ENCODE assay signal across 3 cellular contexts in the genomic region with DNA sequence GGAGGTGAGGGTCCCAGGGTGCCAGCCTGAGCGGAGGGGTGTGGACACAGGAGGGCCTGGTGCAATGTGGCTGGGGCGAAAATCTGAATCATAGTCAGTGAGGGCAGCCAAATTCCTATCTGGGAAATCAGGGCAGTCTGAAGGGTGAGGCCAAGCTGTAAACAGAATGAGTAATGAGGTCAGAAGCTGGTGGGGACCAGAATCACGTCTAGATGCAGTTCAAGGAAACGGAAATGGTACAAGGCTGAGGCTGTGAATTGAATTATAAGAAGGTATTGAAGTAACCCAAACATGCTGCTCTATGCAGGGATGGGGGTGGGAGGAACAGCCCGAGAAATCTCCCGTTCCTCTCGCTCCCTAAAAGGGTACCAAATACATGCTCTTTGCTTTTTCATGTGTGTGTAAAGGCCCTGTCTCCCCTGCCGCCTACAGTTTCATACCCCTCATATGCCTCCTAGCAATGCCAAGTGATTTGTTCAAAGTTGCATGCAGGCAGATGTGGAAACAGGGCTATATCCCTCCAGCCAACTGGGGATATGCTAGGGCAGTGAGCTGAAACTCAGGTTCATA.
A peak's percentile ranks its signal among the peaks of the same experiment; 100 is the strongest.
TF ChIP-seq lines count a peak whose summit lies in the region.

No MANE protein-coding gene starts in this region.

TF ChIP-seq in A549, 52 proteins besides CTCF, POLR2A, EP300 and RAD21 (continued from another document and continues in another):
- TF ChIP-seq JUNB (IDR thresholded peaks at IDR 0.05): peak; percentile 85
- TF ChIP-seq, protein P1, sequence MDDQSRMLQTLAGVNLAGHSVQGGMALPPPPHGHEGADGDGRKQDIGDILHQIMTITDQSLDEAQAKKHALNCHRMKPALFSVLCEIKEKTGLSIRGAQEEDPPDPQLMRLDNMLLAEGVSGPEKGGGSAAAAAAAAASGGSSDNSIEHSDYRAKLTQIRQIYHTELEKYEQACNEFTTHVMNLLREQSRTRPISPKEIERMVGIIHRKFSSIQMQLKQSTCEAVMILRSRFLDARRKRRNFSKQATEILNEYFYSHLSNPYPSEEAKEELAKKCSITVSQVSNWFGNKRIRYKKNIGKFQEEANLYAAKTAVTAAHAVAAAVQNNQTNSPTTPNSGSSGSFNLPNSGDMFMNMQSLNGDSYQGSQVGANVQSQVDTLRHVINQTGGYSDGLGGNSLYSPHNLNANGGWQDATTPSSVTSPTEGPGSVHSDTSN (IDR thresholded peaks at IDR 0.05): 0 out of 2 replicates have a peak, but pooled peaks have one; percentile 51
- TF ChIP-seq, protein P2, sequence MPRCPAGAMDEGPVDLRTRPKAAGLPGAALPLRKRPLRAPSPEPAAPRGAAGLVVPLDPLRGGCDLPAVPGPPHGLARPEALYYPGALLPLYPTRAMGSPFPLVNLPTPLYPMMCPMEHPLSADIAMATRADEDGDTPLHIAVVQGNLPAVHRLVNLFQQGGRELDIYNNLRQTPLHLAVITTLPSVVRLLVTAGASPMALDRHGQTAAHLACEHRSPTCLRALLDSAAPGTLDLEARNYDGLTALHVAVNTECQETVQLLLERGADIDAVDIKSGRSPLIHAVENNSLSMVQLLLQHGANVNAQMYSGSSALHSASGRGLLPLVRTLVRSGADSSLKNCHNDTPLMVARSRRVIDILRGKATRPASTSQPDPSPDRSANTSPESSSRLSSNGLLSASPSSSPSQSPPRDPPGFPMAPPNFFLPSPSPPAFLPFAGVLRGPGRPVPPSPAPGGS (IDR thresholded peaks at IDR 0.05): 0 out of 3 replicates have a peak, but pooled peaks have one; percentile 26
- TF ChIP-seq, protein P3, sequence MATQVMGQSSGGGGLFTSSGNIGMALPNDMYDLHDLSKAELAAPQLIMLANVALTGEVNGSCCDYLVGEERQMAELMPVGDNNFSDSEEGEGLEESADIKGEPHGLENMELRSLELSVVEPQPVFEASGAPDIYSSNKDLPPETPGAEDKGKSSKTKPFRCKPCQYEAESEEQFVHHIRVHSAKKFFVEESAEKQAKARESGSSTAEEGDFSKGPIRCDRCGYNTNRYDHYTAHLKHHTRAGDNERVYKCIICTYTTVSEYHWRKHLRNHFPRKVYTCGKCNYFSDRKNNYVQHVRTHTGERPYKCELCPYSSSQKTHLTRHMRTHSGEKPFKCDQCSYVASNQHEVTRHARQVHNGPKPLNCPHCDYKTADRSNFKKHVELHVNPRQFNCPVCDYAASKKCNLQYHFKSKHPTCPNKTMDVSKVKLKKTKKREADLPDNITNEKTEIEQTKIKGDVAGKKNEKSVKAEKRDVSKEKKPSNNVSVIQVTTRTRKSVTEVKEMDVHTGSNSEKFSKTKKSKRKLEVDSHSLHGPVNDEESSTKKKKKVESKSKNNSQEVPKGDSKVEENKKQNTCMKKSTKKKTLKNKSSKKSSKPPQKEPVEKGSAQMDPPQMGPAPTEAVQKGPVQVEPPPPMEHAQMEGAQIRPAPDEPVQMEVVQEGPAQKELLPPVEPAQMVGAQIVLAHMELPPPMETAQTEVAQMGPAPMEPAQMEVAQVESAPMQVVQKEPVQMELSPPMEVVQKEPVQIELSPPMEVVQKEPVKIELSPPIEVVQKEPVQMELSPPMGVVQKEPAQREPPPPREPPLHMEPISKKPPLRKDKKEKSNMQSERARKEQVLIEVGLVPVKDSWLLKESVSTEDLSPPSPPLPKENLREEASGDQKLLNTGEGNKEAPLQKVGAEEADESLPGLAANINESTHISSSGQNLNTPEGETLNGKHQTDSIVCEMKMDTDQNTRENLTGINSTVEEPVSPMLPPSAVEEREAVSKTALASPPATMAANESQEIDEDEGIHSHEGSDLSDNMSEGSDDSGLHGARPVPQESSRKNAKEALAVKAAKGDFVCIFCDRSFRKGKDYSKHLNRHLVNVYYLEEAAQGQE (IDR thresholded peaks at IDR 0.05): no peak
- TF ChIP-seq FOXS1 (CRISPR knock-in tag; IDR thresholded peaks at IDR 0.05): peak; percentile 35; the same call in 1 of the 2 replicates
- TF ChIP-seq, protein P4, sequence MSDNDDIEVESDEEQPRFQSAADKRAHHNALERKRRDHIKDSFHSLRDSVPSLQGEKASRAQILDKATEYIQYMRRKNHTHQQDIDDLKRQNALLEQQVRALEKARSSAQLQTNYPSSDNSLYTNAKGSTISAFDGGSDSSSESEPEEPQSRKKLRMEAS (IDR thresholded peaks at IDR 0.05): peak; percentile 84
- no peak for TF ChIP-seq TFCP2L1 (CRISPR knock-in tag; IDR thresholded peaks at IDR 0.05)
- TF ChIP-seq CBX2 (IDR thresholded peaks at IDR 0.05; ENCODE audit: borderline replicate concordance, low read depth): no peak
- 0 out of 2 replicates have a peak, but pooled peaks have one; percentile 27 for TF ChIP-seq ZSCAN20 (CRISPR knock-in tag; IDR thresholded peaks at IDR 0.05)
- peak in 1 of 2 experiments; percentile 88; a peak in 4 of 5 replicates for TF ChIP-seq JUN (IDR thresholded peaks at IDR 0.05)
- peak; percentile 5 for TF ChIP-seq MAFK (IDR thresholded peaks at IDR 0.05; ENCODE audit: partially characterized antibody)
- TF ChIP-seq ZFP36 (IDR thresholded peaks at IDR 0.05; ENCODE audit: borderline replicate concordance, partially characterized antibody): no peak
- peak; percentile 68 for TF ChIP-seq EHF (CRISPR knock-in tag; IDR thresholded peaks at IDR 0.05)

TF ChIP-seq in Ishikawa, 13 proteins besides CTCF, POLR2A, EP300 and RAD21:
- TF ChIP-seq, protein P3 (IDR thresholded peaks at IDR 0.05; ENCODE audit: low read depth): no peak
- TF ChIP-seq TEAD4 (IDR thresholded peaks at IDR 0.05): 0 out of 2 replicates have a peak, but pooled peaks have one; percentile 31
- TF ChIP-seq NFIC (IDR thresholded peaks at IDR 0.05): peak; percentile 30; the same call in 1 of the 2 replicates
TF ChIP-seq in Ishikawa: peak in this region for 2.

TF ChIP-seq in liver, 16 proteins besides CTCF, POLR2A, EP300 and RAD21 (continued from another document):
- TF ChIP-seq, protein P5, sequence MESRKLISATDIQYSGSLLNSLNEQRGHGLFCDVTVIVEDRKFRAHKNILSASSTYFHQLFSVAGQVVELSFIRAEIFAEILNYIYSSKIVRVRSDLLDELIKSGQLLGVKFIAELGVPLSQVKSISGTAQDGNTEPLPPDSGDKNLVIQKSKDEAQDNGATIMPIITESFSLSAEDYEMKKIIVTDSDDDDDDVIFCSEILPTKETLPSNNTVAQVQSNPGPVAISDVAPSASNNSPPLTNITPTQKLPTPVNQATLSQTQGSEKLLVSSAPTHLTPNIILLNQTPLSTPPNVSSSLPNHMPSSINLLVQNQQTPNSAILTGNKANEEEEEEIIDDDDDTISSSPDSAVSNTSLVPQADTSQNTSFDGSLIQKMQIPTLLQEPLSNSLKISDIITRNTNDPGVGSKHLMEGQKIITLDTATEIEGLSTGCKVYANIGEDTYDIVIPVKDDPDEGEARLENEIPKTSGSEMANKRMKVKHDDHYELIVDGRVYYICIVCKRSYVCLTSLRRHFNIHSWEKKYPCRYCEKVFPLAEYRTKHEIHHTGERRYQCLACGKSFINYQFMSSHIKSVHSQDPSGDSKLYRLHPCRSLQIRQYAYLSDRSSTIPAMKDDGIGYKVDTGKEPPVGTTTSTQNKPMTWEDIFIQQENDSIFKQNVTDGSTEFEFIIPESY (IDR thresholded peaks at IDR 0.05): no peak
